Comparison of ENCODE assay signal across 8 cellular contexts in genomic region chr3:32664630-32665075, GRCh38. TPM values are rescaled to one million over a fixed set of nuclear protein-coding genes. Genes with fewer than 3 reads are reported as not detected.
DNase-seq lines count a peak whose midpoint lies in the region; ATAC-seq, FAIRE-seq and TF ChIP-seq lines count a peak whose summit lies in the region.
"Not testable (repeated sequence)": the region's sequence is repeated elsewhere in the genome, so short reads cannot be mapped to it uniquely, and the experiment has no call there.

No MANE protein-coding gene starts in this region.

- H3K4me1 ChIP-seq in lower lobe of right lung, result not testable (repeated sequence)

- H3K36me3 ChIP-seq in lower lobe of right lung, result not testable (repeated sequence)

- H3K4me3 ChIP-seq in fibroblast of villous mesenchyme (ENCODE audit: low read depth, low read length); lower lobe of right lung: not testable (repeated sequence)

- peak; percentile 61 for FAIRE-seq in RCC 7860 (lab: Jason Lieb, UNC)

- ATAC-seq in lower lobe of right lung, result peak; percentile 66 to 83

- intact Hi-C loops in lower lobe of right lung (cut with DNase I), result loop anchor here (5.0 kb wide), 1 partner anchor 152 kb away; no protein-coding TSS in a partner anchor

- DNase-seq in GM20000 (ENCODE audit: low spot score) (peak; percentile 80), NAMALWA (ENCODE audit: low spot score) (peak; percentile 72), RCC 7860 (ENCODE audit: low spot score) (peak; percentile 28), astrocyte of the hippocampus (ENCODE audit: low read depth, low spot score) (peak; percentile 61), fibroblast of villous mesenchyme (ENCODE audit: low read depth) (peak; percentile 62), lower lobe of right lung (peak; percentile 56), smooth muscle cell of the brain vasculature (ENCODE audit: low read depth, low spot score) (peak; percentile 28)

- not testable (repeated sequence) for H3K27ac ChIP-seq in C4-2B, lower lobe of right lung

- H3K9me3 ChIP-seq in lower lobe of right lung, result not testable (repeated sequence)

- not testable (repeated sequence) for H3K27me3 ChIP-seq in lower lobe of right lung (ENCODE audit: low read depth)

- TF ChIP-seq CTCF in C4-2B (conservative IDR thresholded peaks at IDR 0.05) (peak; percentile 59), GM20000 (IDR thresholded peaks at IDR 0.05; ENCODE audit: extremely low read depth, missing control alignments) (peak; percentile 11), fibroblast of villous mesenchyme (IDR thresholded peaks at IDR 0.05; ENCODE audit: insufficient read depth, low read depth, low read length) (peak; percentile 33), lower lobe of right lung (IDR thresholded peaks at IDR 0.05) (peak; percentile 61)

RNA-seq across cellular contexts. Expression of gene CNOT10, which starts 20.3 kb away (rescaled TPM):
- total RNA-seq in fibroblast of villous mesenchyme (28.7 and 31.1 TPM in 2 replicates), lower lobe of right lung (35.7 TPM)

Comparison
In these comparisons a context has a peak if more than half of its experiments do, and no peak if none do; other contexts are left out.
1. CTCF ChIP-seq: peak in every context shown above with its lines; median percentile 61 in lower lobe of right lung; 59 in C4-2B; 33 in fibroblast of villous mesenchyme; 11 in GM20000.
2. DNase-seq: peak in every context shown above with its lines; median percentile 80 in GM20000; 72 in NAMALWA; 62 in fibroblast of villous mesenchyme; 61 in astrocyte of the hippocampus; 56 in lower lobe of right lung; 28 in RCC 7860; 28 in smooth muscle cell of the brain vasculature.